ENCODE assay signal across 9 cellular contexts in the genomic region with DNA sequence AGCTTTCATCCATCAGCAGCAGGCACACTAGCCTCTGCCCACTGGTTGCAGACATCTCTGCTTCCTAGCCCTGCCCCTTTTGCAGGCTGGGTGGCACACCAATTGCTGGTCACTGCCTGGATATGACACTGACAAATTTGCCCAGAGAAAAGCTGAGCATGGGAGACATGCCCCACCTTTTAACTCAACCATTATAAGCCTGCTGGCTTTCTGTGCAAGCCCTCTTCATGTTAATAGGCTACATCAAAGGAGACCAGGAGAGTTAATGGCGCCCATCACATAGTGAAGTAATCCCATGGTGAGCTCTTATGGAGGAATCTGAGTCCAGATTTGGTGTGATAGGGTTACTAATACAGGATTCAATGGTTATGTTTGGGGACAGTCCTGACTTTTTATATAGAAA.
DNase-seq lines count a peak whose midpoint lies in the region; ATAC-seq and TF ChIP-seq lines count a peak whose summit lies in the region.
"Had no signal": no experiment of that assay in that cellular context is flagged by ENCODE, and none has a peak within 500 bp of the region (broad histone marks: within the 10 kb centered on the region; RNA-seq: fewer than 3 reads in every experiment).

No MANE protein-coding gene starts in this region.

- intact Hi-C loops in stomach (cut with DNase I; ENCODE audit: low total_unique reads): no loop called here
- intact Hi-C loops in naive thymus-derived CD4-positive, alpha-beta T cell (cut with micrococcal nuclease): no loop called here

- H3F3A ChIP-seq in SK-N-SH (replicated peaks; ENCODE audit: insufficient read depth): peaks cover 18% of the 10 kb centered on the region

- no peak overlapping the region for H3K4me3 Mint-ChIP-seq in naive thymus-derived CD4-positive, alpha-beta T cell

- H3K9me3 Mint-ChIP-seq in naive thymus-derived CD4-positive, alpha-beta T cell: no peaks in the 10 kb centered on the region

- TF ChIP-seq EP300 in SK-N-SH (IDR thresholded peaks at IDR 0.05; ENCODE audit: borderline replicate concordance in 1 of 2, low read depth in 1 of 2, low read length in 1 of 2) (no peak; a peak in 1 of 4 replicates), stomach (IDR thresholded peaks at IDR 0.05) (no peak)

- TF ChIP-seq RAD21 in SK-N-SH (IDR thresholded peaks at IDR 0.05; ENCODE audit: low read length): no peak; the same call in 1 of the 2 replicates

- H3K4me1 Mint-ChIP-seq in naive thymus-derived CD4-positive, alpha-beta T cell: peaks cover 0 to 4% (median 0%) of the 10 kb centered on the region in 7 donors

- peaks cover 22 to 23% of the 10 kb centered on the region in 2 experiments for H3K4me1 ChIP-seq in SK-N-SH (ENCODE audit: control insufficient read depth in 1 of 2, insufficient read depth in 2 of 2, low read depth in 1 of 2, low read length in 1 of 2)
- peaks cover 13% of the 10 kb centered on the region for H3K4me1 ChIP-seq in hepatocyte (ENCODE audit: insufficient read depth)
- peaks cover 20 to 54% (median 37%) of the 10 kb centered on the region in 4 donors for H3K4me1 ChIP-seq in stomach
- no peaks in the 10 kb centered on the region for H3K4me1 ChIP-seq in naive thymus-derived CD4-positive, alpha-beta T cell (ENCODE audit: control insufficient read depth in 2 of 2, insufficient read depth in 2 of 2, low read length in 2 of 2)

- DNase-seq in HEK293T (ENCODE audit: extremely low spot score) (peak; percentile 13), SK-N-SH (peak; percentile 30), hepatocyte (ENCODE audit: low spot score) (peak; percentile 6), stomach (no peak), SW 1271 (lab: John Stamatoyannopoulos, UW) (no peak), NCI-H1930 (lab: John Stamatoyannopoulos, UW) (no peak)
- no peak for DNase-seq in naive thymus-derived CD4-positive, alpha-beta T cell
- DNase-seq: stimulated activated CD4-positive, alpha-beta T cell treated with anti-CD3 and anti-CD28 coated beads, Interleukin-15, amount 100 ng/mL, for 24 hours had no signal

- TF ChIP-seq CTCF in SK-N-SH (IDR thresholded peaks at IDR 0.05) (no peak), hepatocyte (IDR thresholded peaks at IDR 0.05; ENCODE audit: poor library complexity) (no peak), stomach (IDR thresholded peaks at IDR 0.05) (no peak)

- peak overlapping the region; percentile 3; the same call in 1 of the 2 replicates for H3K9ac ChIP-seq in SK-N-SH

- peaks cover 13 to 15% of the 10 kb centered on the region in 2 experiments for H3K36me3 ChIP-seq in SK-N-SH (replicated peaks in 1 of 2; ENCODE audit: control insufficient read depth in 1 of 2, insufficient read depth in 2 of 2, low read length in 1 of 2)
- H3K36me3 ChIP-seq in hepatocyte (replicated peaks; ENCODE audit: insufficient read depth, low read depth): no peaks in the 10 kb centered on the region
- peaks cover 0 to 13% (median 10%) of the 10 kb centered on the region in 4 donors for H3K36me3 ChIP-seq in stomach
- no peaks in the 10 kb centered on the region for H3K36me3 ChIP-seq in naive thymus-derived CD4-positive, alpha-beta T cell (ENCODE audit: control insufficient read depth in 2 of 3, insufficient read depth in 3 of 3, low read length in 3 of 3)

- no peak for ATAC-seq in GM21381 (IDR thresholded peaks at IDR 0.05; ENCODE audit: unreplicated experiment)
- ATAC-seq in naive thymus-derived CD4-positive, alpha-beta T cell: no peak

- WGBS in SK-N-SH (ENCODE audit: low lambda C conversion rate): 60% methylated on average over 1 of the region's 1 CpG
- 74% methylated on average over 1 of the region's 1 CpG for WGBS in hepatocyte (ENCODE audit: low lambda C conversion rate, missing lambda C conversion rate)
- 50 to 71% (median 55%) methylated on average over 1 of the region's 1 CpG for WGBS in stomach, 5 donors

- H3K9me2 ChIP-seq in SK-N-SH: no peaks in the 10 kb centered on the region
- H3K9me2 ChIP-seq in hepatocyte (replicated peaks; ENCODE audit: insufficient read depth): no peaks in the 10 kb centered on the region

- peaks cover 0 to 10% (median 5%) of the 10 kb centered on the region in 5 donors for H3K27me3 Mint-ChIP-seq in naive thymus-derived CD4-positive, alpha-beta T cell

- no peaks in the 10 kb centered on the region for H3K9me3 ChIP-seq in SK-N-SH
- H3K9me3 ChIP-seq in hepatocyte (ENCODE audit: low read depth): no peaks in the 10 kb centered on the region
- no peaks in the 10 kb centered on the region for H3K9me3 ChIP-seq in stomach
- no peaks in the 10 kb centered on the region for H3K9me3 ChIP-seq in naive thymus-derived CD4-positive, alpha-beta T cell (ENCODE audit: control insufficient read depth in 2 of 3, low read length in 3 of 3)

- H3K27ac ChIP-seq in SK-N-SH (ENCODE audit: low read depth in 2 of 2, low read length in 1 of 2) (peak overlapping the region; percentile 68 to 97), hepatocyte (peak overlapping the region; percentile 43), stomach (peak overlapping the region; percentile 65 to 83 (median 74))
- no peak overlapping the region for H3K27ac ChIP-seq in naive thymus-derived CD4-positive, alpha-beta T cell (ENCODE audit: low read depth, low read length)

- H3K36me3 Mint-ChIP-seq in naive thymus-derived CD4-positive, alpha-beta T cell: no peaks in the 10 kb centered on the region

- no peak for TF ChIP-seq POLR2A in stomach (IDR thresholded peaks at IDR 0.05)

- H3K79me2 ChIP-seq in SK-N-SH (ENCODE audit: insufficient read depth) (no peaks in the 10 kb centered on the region; the same call in 1 of the 2 replicates), hepatocyte (no peaks in the 10 kb centered on the region)

- H3K27me3 ChIP-seq in SK-N-SH (ENCODE audit: insufficient read depth) (no peaks in the 10 kb centered on the region), hepatocyte (no peaks in the 10 kb centered on the region), stomach (no peaks in the 10 kb centered on the region)
- H3K27me3 ChIP-seq in naive thymus-derived CD4-positive, alpha-beta T cell (ENCODE audit: control insufficient read depth in 2 of 2, insufficient read depth in 2 of 2, low read length in 2 of 2): no peaks in the 10 kb centered on the region

- H3K4me3 ChIP-seq in SK-N-SH (ENCODE audit: low read depth in 2 of 2, low read length in 1 of 2) (peak overlapping the region in 1 of 2 experiments; percentile 10; a peak in 1 of 4 replicates), hepatocyte (no peak overlapping the region), stomach (no peak overlapping the region)
- no peak overlapping the region for H3K4me3 ChIP-seq in naive thymus-derived CD4-positive, alpha-beta T cell (ENCODE audit: low read length)

- no peak overlapping the region for H3K27ac Mint-ChIP-seq in naive thymus-derived CD4-positive, alpha-beta T cell

- H4K20me1 ChIP-seq in SK-N-SH (ENCODE audit: insufficient read depth) (no peaks in the 10 kb centered on the region), hepatocyte (ENCODE audit: insufficient read depth, poor library complexity, severe bottlenecking) (no peaks in the 10 kb centered on the region)

- 0 out of 2 replicates have a peak overlapping the region, but pooled peaks have one; percentile 57 for H2AFZ ChIP-seq in SK-N-SH (ENCODE audit: low read depth)
- H2AFZ ChIP-seq in hepatocyte: no peak overlapping the region

- POLR2A ChIA-PET in HEK293T (lab: Yijun Ruan, JAX): interaction anchor here (1.3 kb wide), 1 partner anchor 139 kb away, joined by 5 read pairs; a partner anchor contains a TSS
- POLR2A ChIA-PET in SK-N-SH (lab: Yijun Ruan, JAX): interaction anchor here (1.3 kb wide), 1 partner anchor 238 kb away, joined by 6 read pairs; a partner anchor contains a TSS
- POLR2A ChIA-PET in naive thymus-derived CD4-positive, alpha-beta T cell (lab: Charles Lee): no interaction called here

- H3K4me2 ChIP-seq in SK-N-SH (peak overlapping the region; percentile 55), hepatocyte (peak overlapping the region; percentile 39)

- CTCF ChIA-PET in HEK293T (lab: Yijun Ruan, JAX) (no interaction called here), SK-N-SH (lab: Yijun Ruan, JAX) (interaction anchor here (0.7 to 8.3 kb wide), 6 partner anchors 10 to 239 kb away, joined by 3 to 41 read pairs (median 4); a partner anchor contains a TSS)
- CTCF ChIA-PET in naive thymus-derived CD4-positive, alpha-beta T cell (lab: Charles Lee): no interaction called here

TF ChIP-seq in HEK293T, 16 proteins besides CTCF, POLR2A, EP300 and RAD21:
- no peak for TF ChIP-seq CTBP1 (IDR thresholded peaks at IDR 0.05; ENCODE audit: borderline replicate concordance)
- TF ChIP-seq HDGF (IDR thresholded peaks at IDR 0.05; ENCODE audit: borderline replicate concordance): no peak
- TF ChIP-seq NFRKB (IDR thresholded peaks at IDR 0.05): no peak
- no peak for TF ChIP-seq ELF4 (IDR thresholded peaks at IDR 0.05)
- no peak for TF ChIP-seq BHLHE40 (IDR thresholded peaks at IDR 0.05; ENCODE audit: borderline replicate concordance)
- no peak for TF ChIP-seq LEF1 (IDR thresholded peaks at IDR 0.05; ENCODE audit: borderline replicate concordance)
- no peak for TF ChIP-seq ARNT (IDR thresholded peaks at IDR 0.05)
- TF ChIP-seq SUZ12 (IDR thresholded peaks at IDR 0.05): no peak
- TF ChIP-seq FOXM1 (IDR thresholded peaks at IDR 0.05; ENCODE audit: borderline replicate concordance): no peak
- TF ChIP-seq FOXA1 (IDR thresholded peaks at IDR 0.05): no peak
- TF ChIP-seq SP1 (IDR thresholded peaks at IDR 0.05): no peak
- no peak for TF ChIP-seq L3MBTL2 (conservative IDR thresholded peaks at IDR 0.05)
- TF ChIP-seq FOXK2 (IDR thresholded peaks at IDR 0.05): no peak

TF ChIP-seq in SK-N-SH, 30 proteins besides CTCF, POLR2A, EP300 and RAD21:
- peak; percentile 32; the same call in 1 of the 2 replicates for TF ChIP-seq YY1 (IDR thresholded peaks at IDR 0.05; ENCODE audit: low read depth)
- TF ChIP-seq JUND (IDR thresholded peaks at IDR 0.05): no peak

Comparison
In these comparisons a context has a peak if more than half of its experiments do, and no peak if none do; other contexts are left out.
1. DNase-seq: peak in HEK293T (single experiment), SK-N-SH (single experiment) and hepatocyte (single experiment); none in stomach (single experiment), SW 1271 (0 of 2), naive thymus-derived CD4-positive, alpha-beta T cell (0 of 9) and NCI-H1930 (0 of 2).